1 cellular context compared by ENCODE assay signal in genomic region chr6:43998592-43999243, GRCh38.
TF ChIP-seq lines count a peak whose summit lies in the region.
"Not testable (repeated sequence)": the region's sequence is repeated elsewhere in the genome, so short reads cannot be mapped to it uniquely, and the experiment has no call there.

No MANE protein-coding gene starts in this region.

TF ChIP-seq in HepG2, 621 proteins besides CTCF, POLR2A, EP300 and RAD21 (continued from another document):
- TF ChIP-seq ZNF605 (CRISPR knock-in tag; IDR thresholded peaks at IDR 0.05): peak; percentile 68; the same call in 1 of the 2 replicates
- not testable (repeated sequence) for TF ChIP-seq SOX13, FOXA1, SP1, ZBTB40 (IDR thresholded peaks at IDR 0.05)
- TF ChIP-seq SOX13 (CRISPR knock-in tag; conservative IDR thresholded peaks at IDR 0.05 in 1 of 2, IDR thresholded peaks at IDR 0.05 in 1 of 2): peak in 1 of 2 experiments; percentile 17; a peak in 1 of 4 replicates
- TF ChIP-seq FOXA3 (CRISPR knock-in tag; IDR thresholded peaks at IDR 0.05): peak; percentile 30; the same call in 1 of the 2 replicates
- TF ChIP-seq MED1 (CRISPR knock-in tag; IDR thresholded peaks at IDR 0.05): 0 out of 2 replicates have a peak, but pooled peaks have one; percentile 15
- TF ChIP-seq POLR2G (IDR thresholded peaks at IDR 0.05; ENCODE audit: low read depth, low read length): peak; percentile 33; the same call in 1 of the 2 replicates
- peak; percentile 13 for TF ChIP-seq SKI (IDR thresholded peaks at IDR 0.05; ENCODE audit: partially characterized antibody)
- peak; percentile 51; the same call in 1 of the 2 replicates for TF ChIP-seq HOMEZ (CRISPR knock-in tag; IDR thresholded peaks at IDR 0.05; ENCODE audit: low read depth)
- TF ChIP-seq TBX2 (CRISPR knock-in tag; IDR thresholded peaks at IDR 0.05; ENCODE audit: borderline replicate concordance): 0 out of 2 replicates have a peak, but pooled peaks have one; percentile 35
- TF ChIP-seq GATA4 (IDR thresholded peaks at IDR 0.05; ENCODE audit: borderline replicate concordance, low read depth): 0 out of 2 replicates have a peak, but pooled peaks have one; percentile 31
- TF ChIP-seq ZMYM4 (CRISPR knock-in tag; IDR thresholded peaks at IDR 0.05): peak; percentile 89
- TF ChIP-seq ZNF607 (CRISPR knock-in tag; IDR thresholded peaks at IDR 0.05; ENCODE audit: borderline replicate concordance): 0 out of 2 replicates have a peak, but pooled peaks have one; percentile 71
- TF ChIP-seq SP2 (CRISPR knock-in tag; IDR thresholded peaks at IDR 0.05): peak; percentile 24; the same call in 1 of the 2 replicates
- TF ChIP-seq POLR2AphosphoS5 (IDR thresholded peaks at IDR 0.05; ENCODE audit: low read depth, low read length): peak; percentile 47; the same call in 1 of the 2 replicates
- TF ChIP-seq FOXA1 (CRISPR knock-in tag; IDR thresholded peaks at IDR 0.05): 0 out of 2 replicates have a peak, but pooled peaks have one; percentile 42
- peak; percentile 26; the same call in 1 of the 2 replicates for TF ChIP-seq SAP130 (CRISPR knock-in tag; IDR thresholded peaks at IDR 0.05; ENCODE audit: low read depth)
- TF ChIP-seq SP1 (CRISPR knock-in tag; IDR thresholded peaks at IDR 0.05): peak; percentile 47; the same call in 1 of the 2 replicates
- peak; percentile 95; the same call in 1 of the 2 replicates for TF ChIP-seq SETDB1 (CRISPR knock-in tag; IDR thresholded peaks at IDR 0.05; ENCODE audit: borderline replicate concordance)
- TF ChIP-seq RARA (CRISPR knock-in tag; IDR thresholded peaks at IDR 0.05): peak; percentile 25; the same call in 1 of the 2 replicates
- TF ChIP-seq RFXAP (CRISPR knock-in tag; IDR thresholded peaks at IDR 0.05; ENCODE audit: borderline replicate concordance): peak; percentile 39; the same call in 1 of the 2 replicates
- 0 out of 2 replicates have a peak, but pooled peaks have one; percentile 19 for TF ChIP-seq ZNF572 (CRISPR knock-in tag; IDR thresholded peaks at IDR 0.05)
- peak; percentile 75 for TF ChIP-seq ZNF501 (CRISPR knock-in tag; IDR thresholded peaks at IDR 0.05)
- TF ChIP-seq POGZ (CRISPR knock-in tag; IDR thresholded peaks at IDR 0.05): peak; percentile 69
- peak; percentile 41 for TF ChIP-seq HNF1B (CRISPR knock-in tag; IDR thresholded peaks at IDR 0.05)
- TF ChIP-seq FOXK1 (CRISPR knock-in tag; IDR thresholded peaks at IDR 0.05; ENCODE audit: borderline replicate concordance, low read depth): 0 out of 2 replicates have a peak, but pooled peaks have one; percentile 10
- TF ChIP-seq NFYB (CRISPR knock-in tag; IDR thresholded peaks at IDR 0.05): peak; percentile 83
- peak; percentile 59; the same call in 1 of the 2 replicates for TF ChIP-seq ZBTB33 (CRISPR knock-in tag; IDR thresholded peaks at IDR 0.05)
- peak; percentile 30; the same call in 1 of the 2 replicates for TF ChIP-seq ZBTB40 (CRISPR knock-in tag; IDR thresholded peaks at IDR 0.05)
- peak; percentile 44; the same call in 1 of the 2 replicates for TF ChIP-seq DRAP1 (CRISPR knock-in tag; IDR thresholded peaks at IDR 0.05)
- TF ChIP-seq IRF9 (CRISPR knock-in tag; IDR thresholded peaks at IDR 0.05; ENCODE audit: borderline replicate concordance): 0 out of 2 replicates have a peak, but pooled peaks have one; percentile 9
- peak; percentile 59; the same call in 1 of the 2 replicates for TF ChIP-seq RFX5 (IDR thresholded peaks at IDR 0.05; ENCODE audit: low read depth, low read length)
- TF ChIP-seq HIC2 (CRISPR knock-in tag; IDR thresholded peaks at IDR 0.05; ENCODE audit: low read depth): peak; percentile 71; the same call in 1 of the 2 replicates
- TF ChIP-seq NFYC (CRISPR knock-in tag; IDR thresholded peaks at IDR 0.05): peak; percentile 84
